ENCODE assay signal across 27 cellular contexts in genomic region chr6:166617359-166617758, GRCh38.
"Had no signal": no experiment of that assay in that cellular context is flagged by ENCODE, and none has a peak within 500 bp of the region (broad histone marks: within the 10 kb centered on the region; RNA-seq: fewer than 3 reads in every experiment).

No MANE protein-coding gene starts in this region.

- ATAC-seq: activated CD4-positive, alpha-beta T cell treated with anti-CD3 and anti-CD28 coated beads for 36 hours; activated CD8-positive, alpha-beta T cell treated with anti-CD3 and anti-CD28 coated beads, Interleukin-2, amount 10 ng/mL, durations not matched to agents 7 days and 5 days; activated T-helper 17 cell treated with anti-CD3 and anti-CD28 coated beads, Interleukin-2, amount 50 U/mL, for 72 hours; esophagus mucosa; heart left ventricle; pancreas; stimulated activated effector memory CD8-positive, alpha-beta T cell treated with anti-CD3 and anti-CD28 coated beads, Interleukin-12 subunit alpha, Interleukin-12 subunit beta, amount 100 ng/mL, for 72 hours; T-cell had no signal

- H3K27me3 ChIP-seq: brain microvascular endothelial cell, heart left ventricle, pancreas, sigmoid colon, vagina had no signal

- H3K4me1 ChIP-seq: prostate gland had no signal

- H3K27me3 Mint-ChIP-seq: activated T-helper 17 cell treated with anti-CD3 and anti-CD28 coated beads, Interleukin-2, amount 50 U/mL, for 72 hours; stimulated activated naive CD8-positive, alpha-beta T cell treated with anti-CD3 and anti-CD28 coated beads, Interleukin-15, Interleukin-2, amounts not matched to agents 100 ng/mL and 50 ng/mL, for 24 hours; type B pancreatic cell had no signal

- H3K36me3 Mint-ChIP-seq: stimulated activated effector memory CD8-positive, alpha-beta T cell treated with anti-CD3 and anti-CD28 coated beads, Interleukin-12 subunit alpha, Interleukin-12 subunit beta, amount 100 ng/mL, for 72 hours had no signal

- H3K4me3 ChIP-seq: heart left ventricle, left ventricle myocardium inferior, pancreas, prostate gland, sigmoid colon, vagina had no signal

- H3K9me3 Mint-ChIP-seq: activated B cell treated with CpG ODN at 0.5 μM for 24 hours; activated T-cell treated with anti-CD3 and anti-CD28 coated beads, Interleukin-2, amount 50 U/mL, for 24 hours; activated T-helper 17 cell treated with anti-CD3 and anti-CD28 coated beads, Interleukin-2, amount 50 U/mL, for 72 hours; mesothelial cell of epicardium; naive B cell; stimulated activated effector memory CD8-positive, alpha-beta T cell treated with anti-CD3 and anti-CD28 coated beads, Interleukin-12 subunit alpha, Interleukin-12 subunit beta, amount 100 ng/mL, for 72 hours; stimulated activated naive CD8-positive, alpha-beta T cell treated with anti-CD3 and anti-CD28 coated beads, Interleukin-15, Interleukin-2, amounts not matched to agents 100 ng/mL and 50 ng/mL, for 24 hours; T-cell; T-helper 2 cell treated with Interferon-gamma antibody and Interleukin-4, amounts not matched to agents 5 μg/mL and 100 μg/mL, for 36 hours; type B pancreatic cell had no signal

- DNase-seq: activated B cell treated with CpG ODN at 0.5 μM for 24 hours; activated CD4-positive, alpha-beta T cell treated with anti-CD3 and anti-CD28 coated beads for 36 hours; activated CD8-positive, alpha-beta T cell treated with anti-CD3 and anti-CD28 coated beads, Interleukin-2, amount 10 ng/mL, durations not matched to agents 7 days and 5 days; activated gamma-delta T cell treated with Interleukin-2 at 50 U/mL for 16 hours; activated naive CD4-positive, alpha-beta T cell treated with anti-CD3 and anti-CD28 coated beads, Interleukin-2, amount 50 U/mL, for 16 hours; activated T-cell treated with anti-CD3 and anti-CD28 coated beads, Interleukin-2, amount 50 U/mL, for 24 hours; amygdala; brain microvascular endothelial cell; foreskin fibroblast; heart left ventricle; left ventricle myocardium inferior; naive B cell; pancreas; retina; sigmoid colon; small intestine; stimulated activated CD4-positive, alpha-beta T cell treated with anti-CD3 and anti-CD28 coated beads, Interleukin-4, amount 100 ng/mL, for 24 hours had no signal

- H3K4me1 Mint-ChIP-seq: activated B cell treated with CpG ODN at 0.5 μM for 24 hours; activated CD4-positive, alpha-beta T cell treated with anti-CD3 and anti-CD28 coated beads for 36 hours; activated T-helper 17 cell treated with anti-CD3 and anti-CD28 coated beads, Interleukin-2, amount 50 U/mL, for 72 hours; stimulated activated effector memory CD8-positive, alpha-beta T cell treated with anti-CD3 and anti-CD28 coated beads, Interleukin-12 subunit alpha, Interleukin-12 subunit beta, amount 100 ng/mL, for 72 hours had no signal

- H3K27ac Mint-ChIP-seq: activated B cell treated with CpG ODN at 0.5 μM for 24 hours; activated CD4-positive, alpha-beta T cell treated with anti-CD3 and anti-CD28 coated beads for 36 hours; activated CD8-positive, alpha-beta T cell treated with anti-CD3 and anti-CD28 coated beads, Interleukin-2, amount 10 ng/mL, durations not matched to agents 7 days and 5 days; activated T-cell treated with anti-CD3 and anti-CD28 coated beads, Interleukin-2, amount 50 U/mL, for 24 hours; activated T-helper 17 cell treated with anti-CD3 and anti-CD28 coated beads, Interleukin-2, amount 50 U/mL, for 72 hours; mesothelial cell of epicardium; stimulated activated effector memory CD8-positive, alpha-beta T cell treated with anti-CD3 and anti-CD28 coated beads, Interleukin-12 subunit alpha, Interleukin-12 subunit beta, amount 100 ng/mL, for 72 hours; stimulated activated naive CD8-positive, alpha-beta T cell treated with anti-CD3 and anti-CD28 coated beads, Interleukin-15, Interleukin-2, amounts not matched to agents 100 ng/mL and 50 ng/mL, for 24 hours; T-cell; T-helper 2 cell treated with Interferon-gamma antibody and Interleukin-4, amounts not matched to agents 5 μg/mL and 100 μg/mL, for 36 hours; type B pancreatic cell had no signal

- H3K36me3 ChIP-seq: pancreas, prostate gland, sigmoid colon had no signal

- H3K9me3 ChIP-seq: heart left ventricle, left ventricle myocardium inferior, pancreas, prostate gland, sigmoid colon, vagina had no signal

- H3K4me3 Mint-ChIP-seq: activated B cell treated with CpG ODN at 0.5 μM for 24 hours; activated CD4-positive, alpha-beta T cell treated with anti-CD3 and anti-CD28 coated beads for 36 hours; activated CD8-positive, alpha-beta T cell treated with anti-CD3 and anti-CD28 coated beads, Interleukin-2, amount 10 ng/mL, durations not matched to agents 7 days and 5 days; activated T-cell treated with anti-CD3 and anti-CD28 coated beads, Interleukin-2, amount 50 U/mL, for 24 hours; activated T-helper 17 cell treated with anti-CD3 and anti-CD28 coated beads, Interleukin-2, amount 50 U/mL, for 72 hours; mesothelial cell of epicardium; naive B cell; stimulated activated effector memory CD8-positive, alpha-beta T cell treated with anti-CD3 and anti-CD28 coated beads, Interleukin-12 subunit alpha, Interleukin-12 subunit beta, amount 100 ng/mL, for 72 hours; stimulated activated naive CD8-positive, alpha-beta T cell treated with anti-CD3 and anti-CD28 coated beads, Interleukin-15, Interleukin-2, amounts not matched to agents 100 ng/mL and 50 ng/mL, for 24 hours; T-cell; T-helper 2 cell treated with Interferon-gamma antibody and Interleukin-4, amounts not matched to agents 5 μg/mL and 100 μg/mL, for 36 hours; type B pancreatic cell had no signal

- H3K27ac ChIP-seq: brain microvascular endothelial cell, heart left ventricle, left ventricle myocardium inferior, pancreas, prostate gland, vagina had no signal
